In the genomic region with DNA sequence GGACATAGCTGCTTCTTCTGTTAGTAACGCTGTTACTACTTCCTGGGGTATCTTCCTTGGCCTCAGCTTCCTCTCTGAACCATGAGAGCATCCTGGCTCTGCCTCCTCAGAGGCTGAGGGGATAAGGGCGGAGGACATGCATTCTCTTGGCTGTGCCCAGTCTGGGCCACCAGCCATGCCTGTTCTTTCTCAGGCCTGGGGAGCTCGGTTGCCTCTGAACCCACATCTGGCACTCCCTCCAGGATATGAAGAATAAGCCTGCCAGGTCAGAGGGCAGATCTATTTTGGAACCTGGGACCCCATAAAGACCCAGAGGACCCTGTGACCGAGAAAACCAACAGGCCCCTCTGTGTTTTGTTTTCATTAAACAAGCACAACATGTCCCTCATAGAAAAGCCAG, we compare ENCODE assay signal across 37 cellular contexts. TPM values are rescaled to one million over a fixed set of nuclear protein-coding genes. Genes with fewer than 3 reads are reported as not detected.
"Had no signal": no experiment of that assay in that cellular context is flagged by ENCODE, and none has a peak within 500 bp of the region (broad histone marks: within the 10 kb centered on the region; RNA-seq: fewer than 3 reads in every experiment).

No MANE protein-coding gene starts in this region.

- H3K9me3 ChIP-seq: ascending aorta had no signal

- H3K36me3 ChIP-seq: ascending aorta had no signal

- H3K36me3 Mint-ChIP-seq: activated CD4-positive, alpha-beta memory T cell treated with anti-CD3 and anti-CD28 coated beads for 36 hours; activated CD8-positive, alpha-beta memory T cell treated with anti-CD3 and anti-CD28 coated beads, Interleukin-2, amount 10 ng/mL, durations not matched to agents 7 days and 5 days; activated naive CD8-positive, alpha-beta T cell treated with anti-CD3 and anti-CD28 coated beads for 36 hours had no signal

- H3K27ac ChIP-seq: ascending aorta, KMS-11, PC-9, RWPE1, VCaP had no signal

- H3K27me3 ChIP-seq: ascending aorta had no signal

- H3K27me3 Mint-ChIP-seq: activated naive CD8-positive, alpha-beta T cell treated with anti-CD3 and anti-CD28 coated beads for 36 hours had no signal

- H3K9me3 Mint-ChIP-seq: activated CD4-positive, alpha-beta memory T cell treated with anti-CD3 and anti-CD28 coated beads for 36 hours; activated naive CD8-positive, alpha-beta T cell treated with anti-CD3 and anti-CD28 coated beads for 36 hours; activated T-helper 17 cell treated with anti-CD3 and anti-CD28 coated beads, Interleukin-2, amount 50 U/mL, for 72 hours had no signal

- H3K4me1 Mint-ChIP-seq: activated B cell treated with CpG ODN at 0.5 μM for 24 hours; activated CD8-positive, alpha-beta memory T cell treated with anti-CD3 and anti-CD28 coated beads, Interleukin-2, amount 10 ng/mL, durations not matched to agents 7 days and 5 days; activated naive CD8-positive, alpha-beta T cell treated with anti-CD3 and anti-CD28 coated beads for 36 hours; activated T-helper 17 cell treated with anti-CD3 and anti-CD28 coated beads, Interleukin-2, amount 50 U/mL, for 72 hours had no signal

- ATAC-seq: activated CD8-positive, alpha-beta memory T cell treated with anti-CD3 and anti-CD28 coated beads, Interleukin-2, amount 10 ng/mL, durations not matched to agents 7 days and 5 days; activated T-helper 17 cell treated with anti-CD3 and anti-CD28 coated beads, Interleukin-2, amount 50 U/mL, for 72 hours; Right ventricle myocardium inferior had no signal

- H3K27ac Mint-ChIP-seq: activated B cell treated with CpG ODN at 0.5 μM for 24 hours; activated CD4-positive, alpha-beta memory T cell treated with anti-CD3 and anti-CD28 coated beads for 36 hours; activated CD8-positive, alpha-beta memory T cell treated with anti-CD3 and anti-CD28 coated beads, Interleukin-2, amount 10 ng/mL, durations not matched to agents 7 days and 5 days; activated naive CD8-positive, alpha-beta T cell treated with anti-CD3 and anti-CD28 coated beads for 36 hours; activated T-helper 17 cell treated with anti-CD3 and anti-CD28 coated beads, Interleukin-2, amount 50 U/mL, for 72 hours had no signal

- H3K4me3 Mint-ChIP-seq: activated B cell treated with CpG ODN at 0.5 μM for 24 hours; activated CD4-positive, alpha-beta memory T cell treated with anti-CD3 and anti-CD28 coated beads for 36 hours; activated CD8-positive, alpha-beta memory T cell treated with anti-CD3 and anti-CD28 coated beads, Interleukin-2, amount 10 ng/mL, durations not matched to agents 7 days and 5 days; activated naive CD8-positive, alpha-beta T cell treated with anti-CD3 and anti-CD28 coated beads for 36 hours; activated T-helper 17 cell treated with anti-CD3 and anti-CD28 coated beads, Interleukin-2, amount 50 U/mL, for 72 hours had no signal

- DNase-seq: activated B cell treated with CpG ODN at 0.5 μM for 24 hours; activated CD4-positive, alpha-beta memory T cell treated with anti-CD3 and anti-CD28 coated beads for 36 hours; activated CD4-positive, alpha-beta T cell treated with anti-CD3 and anti-CD28 coated beads for 4 hours; activated CD4-positive, alpha-beta T cell treated with anti-CD3 and anti-CD28 coated beads, Interleukin-2, amount 50 U/mL, for 1 hour; activated CD4-positive, CD25-positive, alpha-beta regulatory T cell treated with anti-CD3 and anti-CD28 coated beads, Interleukin-2, amount 50 U/mL, for 72 hours; activated CD8-positive, alpha-beta memory T cell treated with anti-CD3 and anti-CD28 coated beads, Interleukin-2, amount 10 ng/mL, durations not matched to agents 7 days and 5 days; activated CD8-positive, alpha-beta memory T cell treated with anti-CD3 and anti-CD28 coated beads, Interleukin-2, amount 50 U/mL, for 48 hours; activated effector memory CD4-positive, alpha-beta T cell treated with anti-CD3 and anti-CD28 coated beads, Interleukin-2, amount 50 U/mL, for 16 hours; activated naive CD4-positive, alpha-beta T cell; activated naive CD4-positive, alpha-beta T cell treated with anti-CD3 and anti-CD28 coated beads, Interleukin-2, amount 50 U/mL, for 16 hours; activated naive CD8-positive, alpha-beta T cell treated with anti-CD3 and anti-CD28 coated beads for 36 hours; activated T-cell treated with anti-CD3 and anti-CD28 coated beads, Interleukin-2, amount 50 U/mL, for 48 hours; amniotic stem cell; MM.1S; NCI-H1092 treated with DMSO at 0.1 percent for 48 hours; NCI-H1417; NCI-H146; NCI-H187; NCI-H2029 treated with DMSO at 0.1 percent for 48 hours; NCI-H2107; NCI-H2171; NCI-H510A; NCI-H526; NCI-H748 treated with DMSO at 0.1 percent for 48 hours; NK-92 treated with Interleukin-12 subunit alpha and Interleukin-12 subunit beta, amount 100 ng/mL, for 24 hours; PC-9; SW 1271; T-helper 1 cell; T-helper 2 cell; T-helper 9 cell had no signal

- H3K4me3 ChIP-seq: ascending aorta, PC-9 had no signal

- H3K4me1 ChIP-seq: ascending aorta had no signal

RNA-seq across cellular contexts. Expression of gene ANGPT4, which starts 6.6 kb away (rescaled TPM):
- total RNA-seq: activated B cell treated with CpG ODN at 0.5 μM for 24 hours; activated CD4-positive, alpha-beta memory T cell treated with anti-CD3 and anti-CD28 coated beads for 36 hours; activated CD8-positive, alpha-beta memory T cell treated with anti-CD3 and anti-CD28 coated beads, Interleukin-2, amount 10 ng/mL, durations not matched to agents 7 days and 5 days; activated naive CD8-positive, alpha-beta T cell treated with anti-CD3 and anti-CD28 coated beads for 36 hours; LHCN-M2; PC-9 had no signal
